ENCODE assay signal across 23 cellular contexts in genomic region chr3:179528786-179529185, GRCh38. TPM values are rescaled to one million over a fixed set of nuclear protein-coding genes. Genes with fewer than 3 reads are reported as not detected.
A peak's percentile ranks its signal among the peaks of the same experiment; 100 is the strongest.
DNase-seq lines count a peak whose midpoint lies in the region; ATAC-seq, FAIRE-seq and TF ChIP-seq lines count a peak whose summit lies in the region.
"Had no signal": no experiment of that assay in that cellular context is flagged by ENCODE, and none has a peak within 500 bp of the region (broad histone marks: within the 10 kb centered on the region; RNA-seq: fewer than 3 reads in every experiment).

No MANE protein-coding gene starts in this region.

- DNase-seq in H54 (ENCODE audit: insufficient read length, low spot score) (peak; percentile 28), NCI-H345 treated with DMSO at 0.1 percent for 48 hours (lab: John Stamatoyannopoulos, UW; ENCODE audit: unreplicated experiment) (peak; percentile 72), endothelial cell of umbilical vein (ENCODE audit: low read depth, low spot score) (peak; percentile 10), mucosa of descending colon (no peak), H4 (ENCODE audit: low spot score) (no peak), SKM-1 treated with dmso at 0.1 percent for 144 hours (lab: John Stamatoyannopoulos, UW; ENCODE audit: unreplicated experiment) (no peak), T-helper 9 cell (no peak)
- DNase-seq: activated CD4-positive, CD25-positive, alpha-beta regulatory T cell; activated T-cell treated with anti-CD3 and anti-CD28 coated beads, Interleukin-2, amount 50 U/mL, for 48 hours; dermis blood vessel endothelial cell; erythroblast; naive thymus-derived CD4-positive, alpha-beta T cell; NCI-H146; NCI-H510A treated with DMSO at 0.1 percent for 48 hours; SHP77 treated with DMSO at 0.1 percent for 48 hours; small intestine; stimulated activated CD8-positive, alpha-beta memory T cell treated with anti-CD3 and anti-CD28 coated beads, Interleukin-4, amount 100 ng/mL, for 48 hours; T-helper 2 cell had no signal

- H3K79me2 ChIP-seq in endothelial cell of umbilical vein (ENCODE audit: control insufficient read depth, insufficient read depth, low read length), result no peaks in the 10 kb centered on the region

- no peaks in the 10 kb centered on the region for H3K27me3 ChIP-seq in endothelial cell of umbilical vein (ENCODE audit: control insufficient read depth in 2 of 2, insufficient read depth in 2 of 2, low read length in 2 of 2)
- H3K27me3 ChIP-seq: vagina had no signal

- no peaks in the 10 kb centered on the region for H3K9me1 ChIP-seq in endothelial cell of umbilical vein (replicated peaks; ENCODE audit: control insufficient read depth, extremely low read depth, insufficient read depth, low read length)

- POLR2A ChIA-PET in endothelial cell of umbilical vein (lab: Charles Lee), result no interaction called here

- BruUV-seq in endothelial cell of umbilical vein (replicated peaks; lab: Mats Ljungman, UMichigan), result no TSS peak

- FAIRE-seq in H54 (lab: Jason Lieb, UNC), result peak; percentile 85
- no peak for FAIRE-seq in endothelial cell of umbilical vein (lab: Jason Lieb, UNC)
- FAIRE-seq: GM19239, small intestine had no signal

- H3K36me3 ChIP-seq in endothelial cell of umbilical vein (ENCODE audit: control insufficient read depth in 2 of 2, extremely low read depth in 1 of 2, insufficient read depth in 2 of 2, low read length in 2 of 2) (no peaks in the 10 kb centered on the region), mucosa of descending colon (ENCODE audit: low read depth) (no peaks in the 10 kb centered on the region)
- H3K36me3 ChIP-seq: prostate gland, vagina had no signal

- intact Hi-C loops in endothelial cell of umbilical vein (cut with micrococcal nuclease) (no loop called here), mucosa of descending colon (cut with DNase I, micrococcal nuclease) (no loop called here)

- no peak overlapping the region for H3K27ac ChIP-seq in endothelial cell of umbilical vein (ENCODE audit: insufficient read depth, low read depth, low read length)
- H3K27ac ChIP-seq: prostate gland, vagina had no signal

- peaks cover 18% of the 10 kb centered on the region for H3K4me1 ChIP-seq in endothelial cell of umbilical vein (ENCODE audit: control insufficient read depth, extremely low read depth, insufficient read depth, low read length)
- H3K4me1 ChIP-seq in mucosa of descending colon (ENCODE audit: low read depth), result no peaks in the 10 kb centered on the region
- H3K4me1 ChIP-seq: prostate gland had no signal

- H2AFZ ChIP-seq in endothelial cell of umbilical vein (ENCODE audit: low read depth, low read length), result peak overlapping the region; percentile 15

- CTCF ChIA-PET in endothelial cell of umbilical vein (lab: Charles Lee), result no interaction called here

- H3K4me3 ChIP-seq in endothelial cell of umbilical vein (replicated peaks in 1 of 3; ENCODE audit: insufficient read depth in 1 of 3, low read depth in 1 of 3, low read length in 3 of 3), result no peak overlapping the region
- no peak overlapping the region for H3K4me3 ChIP-seq in mucosa of descending colon
- H3K4me3 ChIP-seq: lung, prostate gland, vagina had no signal

- no peak overlapping the region for H3K4me2 ChIP-seq in endothelial cell of umbilical vein (ENCODE audit: insufficient read depth, low read length)

- TF ChIP-seq POLR2A in H54 (IDR thresholded peaks at IDR 0.05; ENCODE audit: low read depth, low read length) (no peak), endothelial cell of umbilical vein (IDR thresholded peaks at IDR 0.05; ENCODE audit: low read depth, low read length) (no peak)

- ATAC-seq in mucosa of descending colon, result peak; percentile 15
- no peak for ATAC-seq in HG03378 (IDR thresholded peaks at IDR 0.05; ENCODE audit: unreplicated experiment)
- ATAC-seq: naive thymus-derived CD4-positive, alpha-beta T cell had no signal

- dilution Hi-C loops in endothelial cell of umbilical vein (cut with MboI; ENCODE audit: extremely low pct_ligation_motif_present, low sequenced_read_pairs), result no loop called here

- no peak overlapping the region for H3K9ac ChIP-seq in endothelial cell of umbilical vein (replicated peaks; ENCODE audit: extremely low read depth, insufficient read depth, low read length)

- no peaks in the 10 kb centered on the region for H4K20me1 ChIP-seq in endothelial cell of umbilical vein (replicated peaks; ENCODE audit: control insufficient read depth, extremely low read depth, insufficient read depth, low read length)

- no peak for TF ChIP-seq CTCF in endothelial cell of umbilical vein (IDR thresholded peaks at IDR 0.05; ENCODE audit: extremely low read depth in 1 of 2, insufficient read depth in 1 of 2, low read depth in 1 of 2, low read length in 2 of 2)
- TF ChIP-seq CTCF in mucosa of descending colon (IDR thresholded peaks at IDR 0.05), result no peak

- H3K9me3 ChIP-seq in endothelial cell of umbilical vein (replicated peaks; ENCODE audit: control insufficient read depth, insufficient read depth, low read length) (no peaks in the 10 kb centered on the region), mucosa of descending colon (no peaks in the 10 kb centered on the region)
- H3K9me3 ChIP-seq: prostate gland, vagina had no signal

TF ChIP-seq in endothelial cell of umbilical vein, 7 proteins besides CTCF, POLR2A, EP300 and RAD21:
- TF ChIP-seq MAX (IDR thresholded peaks at IDR 0.05; ENCODE audit: insufficient read depth, insufficient read length) (no peak), EZH2 (IDR thresholded peaks at IDR 0.05; ENCODE audit: borderline replicate concordance, low read depth, low read length, severe bottlenecking) (no peak), GATA2 (IDR thresholded peaks at IDR 0.05; ENCODE audit: insufficient read depth, insufficient read length, low read depth, low read length) (no peak)

RNA-seq across cellular contexts. Expression of gene ACTL6A, which starts 33.9 kb away (rescaled TPM):
- total RNA-seq in endothelial cell of umbilical vein (63.1 and 68.3 TPM in 2 replicates), mucosa of descending colon (10 to 100 TPM; 38.9 to 46.3 (median 40.7) TPM)
- polyA plus RNA-seq in endothelial cell of umbilical vein, result 55.1 and 96.2 TPM in 2 replicates
- 62.0 and 82.6 TPM in 2 replicates for polyA plus RNA-seq in endothelial cell of umbilical vein (2011; cell fraction: cytosol; rRNA removed)
- 65.4 and 105 TPM in 2 replicates for polyA plus RNA-seq in endothelial cell of umbilical vein (2011; cell fraction: nucleus; rRNA removed)
- polyA plus RNA-seq in endothelial cell of umbilical vein (2012), result 56.9 and 72.9 TPM in 2 replicates
- 49.1 and 51.6 TPM in 2 replicates for polyA minus RNA-seq in endothelial cell of umbilical vein
- polyA minus RNA-seq in endothelial cell of umbilical vein (2011; cell fraction: cytosol; rRNA and poly(A)+ RNA removed), result 57.5 TPM
- polyA minus RNA-seq in endothelial cell of umbilical vein (2011; cell fraction: nucleus; rRNA and poly(A)+ RNA removed), result 22.0 and 39.5 TPM in 2 replicates
- total RNA-seq in H4 (2014; rRNA removed; shearing (Covaris generic)), result 184 and 235 TPM in 2 replicates

Comparison
In these comparisons a context has a peak if more than half of its experiments do, and no peak if none do; other contexts are left out.
1. DNase-seq: peak in H54 (single experiment), NCI-H345 treated with DMSO at 0.1 percent for 48 hours (single experiment) and endothelial cell of umbilical vein (single experiment); none in mucosa of descending colon (0 of 3), H4 (single experiment), SKM-1 treated with dmso at 0.1 percent for 144 hours (single experiment) and T-helper 9 cell (single experiment).